ENCODE assay signal across 19 cellular contexts in the genomic region with DNA sequence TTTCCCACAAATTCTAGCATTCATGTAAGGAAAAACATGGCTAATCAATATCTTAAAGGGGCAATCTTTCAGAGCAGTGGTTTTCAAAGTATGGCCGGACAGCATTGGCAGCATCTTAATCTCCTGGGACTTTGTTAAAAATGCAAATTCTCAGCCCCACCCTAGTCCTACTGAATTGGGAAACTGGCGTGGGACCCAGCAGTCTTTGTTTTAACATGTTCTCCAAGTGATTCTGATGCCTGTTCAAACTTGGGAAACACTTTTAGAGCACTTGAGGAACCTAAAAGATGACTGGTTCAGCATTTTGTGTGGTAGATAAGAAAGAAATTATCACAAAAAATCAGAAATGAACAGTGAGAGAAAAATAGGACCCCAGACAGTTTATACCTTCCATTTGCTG.
DNase-seq lines count a peak whose midpoint lies in the region; ATAC-seq, FAIRE-seq and TF ChIP-seq lines count a peak whose summit lies in the region.
"Had no signal": no experiment of that assay in that cellular context is flagged by ENCODE, and none has a peak within 500 bp of the region (broad histone marks: within the 10 kb centered on the region; RNA-seq: fewer than 3 reads in every experiment).

No MANE protein-coding gene starts in this region.

- no peak for FAIRE-seq in GM19239 (lab: Jason Lieb, UNC)
- FAIRE-seq: GM12878 had no signal

- peaks cover 8% of the 10 kb centered on the region; the same call in 1 of the 2 replicates for H3K4me1 ChIP-seq in GM23338 (ENCODE audit: insufficient read depth)
- H3K4me1 ChIP-seq: SJCRH30 had no signal

- peak overlapping the region; percentile 48; the same call in 1 of the 2 replicates for H3K4me2 ChIP-seq in GM23338
- H3K4me2 ChIP-seq: PC-9 had no signal

- H2AFZ ChIP-seq in GM23338, result no peak overlapping the region
- H2AFZ ChIP-seq: PC-9 had no signal

- no peak for TF ChIP-seq CTCF in GM23338 (conservative IDR thresholded peaks at IDR 0.05; ENCODE audit: low read depth in 2 of 2)
- TF ChIP-seq CTCF in epithelial cell of esophagus (IDR thresholded peaks at IDR 0.05; ENCODE audit: insufficient read depth, low read depth, low read length, missing control alignments), result no peak
- TF ChIP-seq CTCF in nephron (IDR thresholded peaks at IDR 0.05; ENCODE audit: unreplicated experiment in 3 of 3), result no peak

- H4K20me1 ChIP-seq in GM23338 (replicated peaks; ENCODE audit: insufficient read depth), result no peaks in the 10 kb centered on the region

- no peaks in the 10 kb centered on the region for H3K27me3 ChIP-seq in GM23338 (ENCODE audit: insufficient read depth)
- H3K27me3 ChIP-seq: SJCRH30 had no signal

- H3K36me3 Mint-ChIP-seq in activated naive CD4-positive, alpha-beta T cell treated with anti-CD3 and anti-CD28 coated beads, Interleukin-2, amount 50 U/mL, for 24 hours, result peaks cover 1% of the 10 kb centered on the region
- H3K36me3 Mint-ChIP-seq in GM23338 (ENCODE audit: low read depth), result peaks cover 13% of the 10 kb centered on the region; the same call in 2 of the 3 replicates
- H3K36me3 Mint-ChIP-seq in nephron (ENCODE audit: low read depth), result peaks cover 60% of the 10 kb centered on the region

- no peak; the same call in 1 of the 3 replicates for ATAC-seq in GM23338
- ATAC-seq: GM12878 had no signal

- H3K79me2 ChIP-seq in GM23338 (replicated peaks; ENCODE audit: insufficient read depth), result no peaks in the 10 kb centered on the region

- H3K36me3 ChIP-seq in GM23338 (ENCODE audit: insufficient read depth), result no peaks in the 10 kb centered on the region

- H3F3A ChIP-seq in GM23338 (replicated peaks; ENCODE audit: low read depth), result 0 out of 2 replicates have a peak, but pooled peaks cover 3% of the 10 kb centered on the region

- peak overlapping the region; percentile 59; the same call in 1 of the 2 replicates for H3K27ac ChIP-seq in GM23338 (ENCODE audit: low read depth)
- H3K27ac ChIP-seq: PC-9, SJCRH30 had no signal

- no peaks in the 10 kb centered on the region for H3K27me3 Mint-ChIP-seq in activated naive CD4-positive, alpha-beta T cell treated with anti-CD3 and anti-CD28 coated beads, Interleukin-2, amount 50 U/mL, for 24 hours
- H3K27me3 Mint-ChIP-seq in GM23338 (ENCODE audit: insufficient read depth, low read depth, poor library complexity), result no peaks in the 10 kb centered on the region
- H3K27me3 Mint-ChIP-seq in nephron (ENCODE audit: low read depth), result no peaks in the 10 kb centered on the region

- no peak for DNase-seq in activated naive CD4-positive, alpha-beta T cell (lab: John Stamatoyannopoulos, UW)
- DNase-seq in GM23338 (ENCODE audit: low spot score) (no peak), epithelial cell of esophagus (ENCODE audit: low read depth) (peak; percentile 65), GM19239 (ENCODE audit: insufficient read length, low spot score) (no peak), activated T-cell treated with anti-CD3 and anti-CD28 coated beads for 4 hours (no peak), hypothalamus (lab: John Stamatoyannopoulos, UW) (no peak)
- DNase-seq: CD8-positive, alpha-beta memory T cell; DMS53; EL; HFFc6; KG1; MV-4-11; NCI-H187; NCI-H2171; PC-9; SJCRH30 had no signal

- H3K4me1 Mint-ChIP-seq in activated naive CD4-positive, alpha-beta T cell treated with anti-CD3 and anti-CD28 coated beads, Interleukin-2, amount 50 U/mL, for 24 hours, result peaks cover 7% of the 10 kb centered on the region
- peaks cover 19% of the 10 kb centered on the region; the same call in 2 of the 3 replicates for H3K4me1 Mint-ChIP-seq in GM23338
- peaks cover 25% of the 10 kb centered on the region for H3K4me1 Mint-ChIP-seq in nephron

- no peak overlapping the region for H3K4me3 Mint-ChIP-seq in activated naive CD4-positive, alpha-beta T cell treated with anti-CD3 and anti-CD28 coated beads, Interleukin-2, amount 50 U/mL, for 24 hours
- H3K4me3 Mint-ChIP-seq in GM23338 (peak overlapping the region; percentile 12; the same call in 2 of the 3 replicates), nephron (no peak overlapping the region)
- H3K4me3 Mint-ChIP-seq: CD8-positive, alpha-beta memory T cell; HFFc6 had no signal

- H3K27ac Mint-ChIP-seq in activated naive CD4-positive, alpha-beta T cell treated with anti-CD3 and anti-CD28 coated beads, Interleukin-2, amount 50 U/mL, for 24 hours, result peak overlapping the region; percentile 35
- H3K27ac Mint-ChIP-seq in GM23338 (peak overlapping the region; percentile 80), nephron (peak overlapping the region; percentile 43 to 62 (median 46))
- H3K27ac Mint-ChIP-seq: HFFc6 had no signal

- H3K4me3 ChIP-seq in GM23338 (no peak overlapping the region), epithelial cell of esophagus (ENCODE audit: low read length) (no peak overlapping the region)
- H3K4me3 ChIP-seq: GM12878, PC-9, SJCRH30 had no signal

- H3K9me3 Mint-ChIP-seq in activated naive CD4-positive, alpha-beta T cell treated with anti-CD3 and anti-CD28 coated beads, Interleukin-2, amount 50 U/mL, for 24 hours, result no peaks in the 10 kb centered on the region
- H3K9me3 Mint-ChIP-seq in GM23338 (no peaks in the 10 kb centered on the region), nephron (no peaks in the 10 kb centered on the region)
- H3K9me3 Mint-ChIP-seq: CD8-positive, alpha-beta memory T cell; HFFc6 had no signal

- no peaks in the 10 kb centered on the region for H3K9me2 ChIP-seq in GM23338 (ENCODE audit: insufficient read depth)

TF ChIP-seq in GM23338, 12 proteins besides CTCF, POLR2A, EP300 and RAD21 (continues in another document):
- TF ChIP-seq, protein P1, sequence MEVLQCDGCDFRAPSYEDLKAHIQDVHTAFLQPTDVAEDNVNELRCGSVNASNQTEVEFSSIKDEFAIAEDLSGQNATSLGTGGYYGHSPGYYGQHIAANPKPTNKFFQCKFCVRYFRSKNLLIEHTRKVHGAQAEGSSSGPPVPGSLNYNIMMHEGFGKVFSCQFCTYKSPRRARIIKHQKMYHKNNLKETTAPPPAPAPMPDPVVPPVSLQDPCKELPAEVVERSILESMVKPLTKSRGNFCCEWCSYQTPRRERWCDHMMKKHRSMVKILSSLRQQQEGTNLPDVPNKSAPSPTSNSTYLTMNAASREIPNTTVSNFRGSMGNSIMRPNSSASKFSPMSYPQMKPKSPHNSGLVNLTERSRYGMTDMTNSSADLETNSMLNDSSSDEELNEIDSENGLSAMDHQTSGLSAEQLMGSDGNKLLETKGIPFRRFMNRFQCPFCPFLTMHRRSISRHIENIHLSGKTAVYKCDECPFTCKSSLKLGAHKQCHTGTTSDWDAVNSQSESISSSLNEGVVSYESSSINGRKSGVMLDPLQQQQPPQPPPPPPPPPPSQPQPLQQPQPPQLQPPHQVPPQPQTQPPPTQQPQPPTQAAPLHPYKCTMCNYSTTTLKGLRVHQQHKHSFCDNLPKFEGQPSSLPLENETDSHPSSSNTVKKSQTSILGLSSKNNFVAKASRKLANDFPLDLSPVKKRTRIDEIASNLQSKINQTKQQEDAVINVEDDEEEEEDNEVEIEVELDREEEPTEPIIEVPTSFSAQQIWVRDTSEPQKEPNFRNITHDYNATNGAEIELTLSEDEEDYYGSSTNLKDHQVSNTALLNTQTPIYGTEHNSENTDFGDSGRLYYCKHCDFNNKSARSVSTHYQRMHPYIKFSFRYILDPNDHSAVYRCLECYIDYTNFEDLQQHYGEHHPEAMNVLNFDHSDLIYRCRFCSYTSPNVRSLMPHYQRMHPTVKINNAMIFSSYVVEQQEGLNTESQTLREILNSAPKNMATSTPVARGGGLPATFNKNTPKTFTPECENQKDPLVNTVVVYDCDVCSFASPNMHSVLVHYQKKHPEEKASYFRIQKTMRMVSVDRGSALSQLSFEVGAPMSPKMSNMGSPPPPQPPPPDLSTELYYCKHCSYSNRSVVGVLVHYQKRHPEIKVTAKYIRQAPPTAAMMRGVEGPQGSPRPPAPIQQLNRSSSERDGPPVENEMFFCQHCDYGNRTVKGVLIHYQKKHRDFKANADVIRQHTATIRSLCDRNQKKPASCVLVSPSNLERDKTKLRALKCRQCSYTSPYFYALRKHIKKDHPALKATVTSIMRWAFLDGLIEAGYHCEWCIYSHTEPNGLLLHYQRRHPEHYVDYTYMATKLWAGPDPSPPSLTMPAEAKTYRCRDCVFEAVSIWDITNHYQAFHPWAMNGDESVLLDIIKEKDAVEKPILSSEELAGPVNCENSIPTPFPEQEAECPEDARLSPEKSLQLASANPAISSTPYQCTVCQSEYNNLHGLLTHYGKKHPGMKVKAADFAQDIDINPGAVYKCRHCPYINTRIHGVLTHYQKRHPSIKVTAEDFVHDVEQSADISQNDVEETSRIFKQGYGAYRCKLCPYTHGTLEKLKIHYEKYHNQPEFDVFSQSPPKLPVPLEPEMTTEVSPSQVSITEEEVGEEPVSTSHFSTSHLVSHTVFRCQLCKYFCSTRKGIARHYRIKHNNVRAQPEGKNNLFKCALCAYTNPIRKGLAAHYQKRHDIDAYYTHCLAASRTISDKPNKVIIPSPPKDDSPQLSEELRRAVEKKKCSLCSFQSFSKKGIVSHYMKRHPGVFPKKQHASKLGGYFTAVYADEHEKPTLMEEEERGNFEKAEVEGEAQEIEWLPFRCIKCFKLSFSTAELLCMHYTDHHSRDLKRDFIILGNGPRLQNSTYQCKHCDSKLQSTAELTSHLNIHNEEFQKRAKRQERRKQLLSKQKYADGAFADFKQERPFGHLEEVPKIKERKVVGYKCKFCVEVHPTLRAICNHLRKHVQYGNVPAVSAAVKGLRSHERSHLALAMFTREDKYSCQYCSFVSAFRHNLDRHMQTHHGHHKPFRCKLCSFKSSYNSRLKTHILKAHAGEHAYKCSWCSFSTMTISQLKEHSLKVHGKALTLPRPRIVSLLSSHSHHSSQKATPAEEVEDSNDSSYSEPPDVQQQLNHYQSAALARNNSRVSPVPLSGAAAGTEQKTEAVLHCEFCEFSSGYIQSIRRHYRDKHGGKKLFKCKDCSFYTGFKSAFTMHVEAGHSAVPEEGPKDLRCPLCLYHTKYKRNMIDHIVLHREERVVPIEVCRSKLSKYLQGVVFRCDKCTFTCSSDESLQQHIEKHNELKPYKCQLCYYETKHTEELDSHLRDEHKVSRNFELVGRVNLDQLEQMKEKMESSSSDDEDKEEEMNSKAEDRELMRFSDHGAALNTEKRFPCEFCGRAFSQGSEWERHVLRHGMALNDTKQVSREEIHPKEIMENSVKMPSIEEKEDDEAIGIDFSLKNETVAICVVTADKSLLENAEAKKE (CRISPR knock-in tag; IDR thresholded peaks at IDR 0.05), result no peak
- TF ChIP-seq NANOG (IDR thresholded peaks at IDR 0.05; ENCODE audit: borderline replicate concordance) (no peak), ZNF331 (CRISPR knock-in tag; IDR thresholded peaks at IDR 0.05; ENCODE audit: low read depth) (no peak), ETS1 (IDR thresholded peaks at IDR 0.05) (no peak), EZH2 (IDR thresholded peaks at IDR 0.05; ENCODE audit: low read depth, unreplicated experiment) (no peak)
